Comparison of ENCODE assay signal across 12 cellular contexts in genomic region chr9:100354121-100354800, GRCh38.
DNase-seq lines count a peak whose midpoint lies in the region; ATAC-seq and TF ChIP-seq lines count a peak whose summit lies in the region.
"Had no signal": no experiment of that assay in that cellular context is flagged by ENCODE, and none has a peak within 500 bp of the region (broad histone marks: within the 10 kb centered on the region; RNA-seq: fewer than 3 reads in every experiment).

No MANE protein-coding gene starts in this region.

- H3K4me3 Mint-ChIP-seq in activated naive CD4-positive, alpha-beta T cell treated with anti-CD3 and anti-CD28 coated beads, Interleukin-2, amount 10 ng/mL, durations not matched to agents 7 days and 5 days = peak overlapping the region; percentile 16
- peak overlapping the region; percentile 10 for H3K4me3 Mint-ChIP-seq in central memory CD8-positive, alpha-beta T cell
- peak overlapping the region; percentile 94 for H3K4me3 Mint-ChIP-seq in stimulated activated effector memory CD8-positive, alpha-beta T cell treated with anti-CD3 and anti-CD28 coated beads, Interleukin-12 subunit alpha, Interleukin-12 subunit beta, amount 100 ng/mL, for 72 hours
- H3K4me3 Mint-ChIP-seq: T-helper 17 cell had no signal

- POLR2A ChIA-PET in GM10248 (lab: Yijun Ruan, JAX) = interaction anchor here (0.6 kb wide), 1 partner anchor 20 kb away, joined by 3 read pairs; no protein-coding TSS in a partner anchor

- peaks cover 54% of the 10 kb centered on the region for H3K4me1 Mint-ChIP-seq in activated naive CD4-positive, alpha-beta T cell treated with anti-CD3 and anti-CD28 coated beads, Interleukin-2, amount 10 ng/mL, durations not matched to agents 7 days and 5 days
- peaks cover 33% of the 10 kb centered on the region for H3K4me1 Mint-ChIP-seq in central memory CD8-positive, alpha-beta T cell
- H3K4me1 Mint-ChIP-seq in stimulated activated effector memory CD8-positive, alpha-beta T cell treated with anti-CD3 and anti-CD28 coated beads, Interleukin-12 subunit alpha, Interleukin-12 subunit beta, amount 100 ng/mL, for 72 hours = peaks cover 50% of the 10 kb centered on the region

- DNase-seq in activated naive CD4-positive, alpha-beta T cell treated with anti-CD3 and anti-CD28 coated beads, Interleukin-2, amount 10 ng/mL, durations not matched to agents 7 days and 5 days = no peak
- DNase-seq in activated naive CD4-positive, alpha-beta T cell (lab: John Stamatoyannopoulos, UW) = no peak
- DNase-seq in NB4 (ENCODE audit: low read depth) (peak; percentile 40), COLO668 (lab: John Stamatoyannopoulos, UW; ENCODE audit: unreplicated experiment) (no peak), GM10248 (ENCODE audit: extremely low spot score) (no peak), NCI-H1092 (lab: John Stamatoyannopoulos, UW) (no peak)
- DNase-seq in central memory CD8-positive, alpha-beta T cell (ENCODE audit: low spot score in 2 of 2) = no peak
- DNase-seq in stimulated activated effector memory CD8-positive, alpha-beta T cell treated with anti-CD3 and anti-CD28 coated beads, Interleukin-12 subunit alpha, Interleukin-12 subunit beta, amount 100 ng/mL, for 72 hours (ENCODE audit: low spot score in 2 of 2) = no peak
- DNase-seq: KG1, right cardiac atrium, T-helper 17 cell had no signal

- no peak overlapping the region for H3K27ac Mint-ChIP-seq in activated naive CD4-positive, alpha-beta T cell treated with anti-CD3 and anti-CD28 coated beads, Interleukin-2, amount 10 ng/mL, durations not matched to agents 7 days and 5 days
- H3K27ac Mint-ChIP-seq in central memory CD8-positive, alpha-beta T cell (ENCODE audit: low read depth) = peak overlapping the region; percentile 16
- H3K27ac Mint-ChIP-seq in stimulated activated effector memory CD8-positive, alpha-beta T cell treated with anti-CD3 and anti-CD28 coated beads, Interleukin-12 subunit alpha, Interleukin-12 subunit beta, amount 100 ng/mL, for 72 hours = no peak overlapping the region

- CTCF ChIA-PET in activated naive CD4-positive, alpha-beta T cell treated with anti-CD3 and anti-CD28 coated beads, Interleukin-2, amount 10 ng/mL, durations not matched to agents 7 days and 5 days (lab: Charles Lee) = interaction anchor here (0.6 to 3.4 kb wide), 3 partner anchors 15 to 29 kb away, joined by 3 to 16 read pairs (median 4); no protein-coding TSS in a partner anchor
- CTCF ChIA-PET in GM10248 (lab: Yijun Ruan, JAX) = interaction anchor here (1.2 to 1.3 kb wide), 2 partner anchors 24 to 242 kb away, joined by 3 read pairs; no protein-coding TSS in a partner anchor

- H3K36me3 Mint-ChIP-seq in activated naive CD4-positive, alpha-beta T cell treated with anti-CD3 and anti-CD28 coated beads, Interleukin-2, amount 10 ng/mL, durations not matched to agents 7 days and 5 days = peaks cover 5% of the 10 kb centered on the region
- H3K36me3 Mint-ChIP-seq in central memory CD8-positive, alpha-beta T cell (ENCODE audit: insufficient read depth) = peaks cover 5% of the 10 kb centered on the region
- peaks cover 17% of the 10 kb centered on the region for H3K36me3 Mint-ChIP-seq in stimulated activated effector memory CD8-positive, alpha-beta T cell treated with anti-CD3 and anti-CD28 coated beads, Interleukin-12 subunit alpha, Interleukin-12 subunit beta, amount 100 ng/mL, for 72 hours

- ATAC-seq in central memory CD8-positive, alpha-beta T cell (replicated peaks; ENCODE audit: extremely low read depth, poor library complexity, severe bottlenecking) = no peak
- ATAC-seq in stimulated activated effector memory CD8-positive, alpha-beta T cell treated with anti-CD3 and anti-CD28 coated beads, Interleukin-12 subunit alpha, Interleukin-12 subunit beta, amount 100 ng/mL, for 72 hours = no peak
- ATAC-seq: right cardiac atrium, T-helper 17 cell had no signal

- H3K9me3 Mint-ChIP-seq in activated naive CD4-positive, alpha-beta T cell treated with anti-CD3 and anti-CD28 coated beads, Interleukin-2, amount 10 ng/mL, durations not matched to agents 7 days and 5 days = peaks cover 11% of the 10 kb centered on the region
- peaks cover 2% of the 10 kb centered on the region for H3K9me3 Mint-ChIP-seq in central memory CD8-positive, alpha-beta T cell
- H3K9me3 Mint-ChIP-seq in stimulated activated effector memory CD8-positive, alpha-beta T cell treated with anti-CD3 and anti-CD28 coated beads, Interleukin-12 subunit alpha, Interleukin-12 subunit beta, amount 100 ng/mL, for 72 hours = no peaks in the 10 kb centered on the region

- TF ChIP-seq CTCF in NB4 (IDR thresholded peaks at IDR 0.05; ENCODE audit: low read depth, low read length) = no peak
- TF ChIP-seq CTCF in GM10248 (IDR thresholded peaks at IDR 0.05; ENCODE audit: control extremely low read depth, extremely low read depth, low read depth, missing control alignments) = no peak

- no peaks in the 10 kb centered on the region for H3K27me3 Mint-ChIP-seq in activated naive CD4-positive, alpha-beta T cell treated with anti-CD3 and anti-CD28 coated beads, Interleukin-2, amount 10 ng/mL, durations not matched to agents 7 days and 5 days
- no peaks in the 10 kb centered on the region for H3K27me3 Mint-ChIP-seq in central memory CD8-positive, alpha-beta T cell
- H3K27me3 Mint-ChIP-seq: T-helper 17 cell had no signal

- peak overlapping the region; percentile 82 for H3K4me3 ChIP-seq in NB4 (ENCODE audit: low read depth, low read length)
- H3K4me3 ChIP-seq: lung had no signal

- no peak for TF ChIP-seq POLR2A in NB4 (IDR thresholded peaks at IDR 0.05; ENCODE audit: extremely low read depth, insufficient read length)

Comparison
In these comparisons a context has a peak if more than half of its experiments do, and no peak if none do; other contexts are left out.
1. H3K4me3 Mint-ChIP-seq: peak in every context shown above with its lines; median percentile 94 in stimulated activated effector memory CD8-positive, alpha-beta T cell treated with anti-CD3 and anti-CD28 coated beads, Interleukin-12 subunit alpha, Interleukin-12 subunit beta, amount 100 ng/mL, for 72 hours; 16 in activated naive CD4-positive, alpha-beta T cell treated with anti-CD3 and anti-CD28 coated beads, Interleukin-2, amount 10 ng/mL, durations not matched to agents 7 days and 5 days; 10 in central memory CD8-positive, alpha-beta T cell.